ENCODE assay signal across 8 cellular contexts in genomic region chr11:84837402-84838069, GRCh38.
"Had no signal": no experiment of that assay in that cellular context is flagged by ENCODE, and none has a peak within 500 bp of the region (broad histone marks: within the 10 kb centered on the region; RNA-seq: fewer than 3 reads in every experiment).

No MANE protein-coding gene starts in this region.

- H2AFZ ChIP-seq: GM23248 had no signal

- ATAC-seq: HCT116 had no signal

- H3K9ac ChIP-seq: GM23248 had no signal

- H3K36me3 ChIP-seq: HAP-1 had no signal

- FAIRE-seq: HTR-8/SVneo had no signal

- H3K4me3 ChIP-seq: GM23248, HAP-1 had no signal

- H3K27ac ChIP-seq: GM23248 had no signal

- H3K9me3 ChIP-seq: HAP-1 had no signal

- DNase-seq: GM23248, GOT3, H7, HFFc6, KBM-7 had no signal
